Comparison of ENCODE assay signal across 8 cellular contexts in the genomic region with DNA sequence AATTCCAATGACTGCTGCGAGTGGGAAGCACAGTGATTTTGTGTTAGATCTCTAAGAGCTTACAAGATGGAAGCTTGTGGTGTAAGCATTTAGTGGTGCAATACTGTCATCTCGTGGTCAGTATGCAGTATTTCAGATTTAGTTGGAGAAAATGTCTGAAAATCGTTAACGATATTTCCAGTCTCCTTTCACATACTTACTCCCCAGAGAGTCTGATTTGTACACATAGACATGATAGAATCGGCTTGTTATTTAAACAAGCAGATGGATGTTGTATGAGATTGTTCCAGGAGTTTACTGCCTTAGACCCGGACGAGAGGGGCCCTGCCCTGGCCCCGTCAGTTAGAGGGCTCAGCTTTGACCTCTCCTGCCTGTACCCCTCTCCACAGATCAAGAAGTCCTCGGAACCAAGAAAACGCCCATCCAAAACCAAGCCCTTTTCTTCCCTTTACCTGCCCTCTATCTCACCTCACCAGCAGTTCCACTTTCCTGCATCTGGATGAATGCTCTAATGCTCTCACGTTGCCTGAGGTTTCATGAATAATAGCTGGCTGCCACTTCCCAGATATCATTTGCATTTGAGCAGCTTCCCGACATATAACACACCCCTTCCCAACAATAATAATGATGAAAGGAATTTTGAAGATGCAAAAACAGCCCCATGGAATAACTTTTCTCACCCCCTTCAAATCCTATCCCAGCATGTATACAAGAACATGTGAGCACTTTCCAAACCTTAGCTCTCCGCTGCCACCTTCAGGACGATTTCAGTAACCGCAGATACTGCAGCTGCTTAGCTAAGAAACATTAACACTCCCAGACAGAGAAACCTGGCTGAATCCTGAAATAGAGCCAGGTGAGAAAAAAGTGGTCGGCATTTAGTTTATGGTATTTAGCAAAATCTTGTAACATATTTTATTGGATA.
DNase-seq lines count a peak whose midpoint lies in the region; ATAC-seq and TF ChIP-seq lines count a peak whose summit lies in the region.

No MANE protein-coding gene starts in this region.

- H3K27me3 ChIP-seq in dorsolateral prefrontal cortex (no peaks in the 10 kb centered on the region), right lobe of liver (no peaks in the 10 kb centered on the region)

- H3K27ac ChIP-seq in dorsolateral prefrontal cortex, result peak overlapping the region in 50 of 59 donors; percentile 5 to 87 (median 56)
- H3K27ac ChIP-seq in right lobe of liver, result peak overlapping the region; percentile 50 to 68 (median 58)

- H3K4me1 ChIP-seq in right lobe of liver, result peaks cover 0 to 11% (median 0%) of the 10 kb centered on the region in 4 donors

- POLR2A ChIA-PET in activated CD4-positive, alpha-beta T cell treated with anti-CD3 and anti-CD28 coated beads, Interleukin-2, amount 10 ng/mL, durations not matched to agents 7 days and 5 days (lab: Charles Lee), result interaction anchor here (0.6 kb wide), 1 partner anchor 8 kb away, joined by 11 read pairs; no protein-coding TSS in a partner anchor

- H3K27me3 Mint-ChIP-seq in activated CD4-positive, alpha-beta T cell treated with anti-CD3 and anti-CD28 coated beads, Interleukin-2, amount 10 ng/mL, durations not matched to agents 7 days and 5 days, result no peaks in the 10 kb centered on the region

- H3K4me1 Mint-ChIP-seq in activated CD4-positive, alpha-beta T cell treated with anti-CD3 and anti-CD28 coated beads, Interleukin-2, amount 10 ng/mL, durations not matched to agents 7 days and 5 days, result no peaks in the 10 kb centered on the region

- ATAC-seq in GM19328 (IDR thresholded peaks at IDR 0.05; ENCODE audit: unreplicated experiment) (peak; percentile 85), HG03460 (IDR thresholded peaks at IDR 0.05; ENCODE audit: unreplicated experiment) (peak; percentile 81), right lobe of liver (peak; percentile 94 to 95 (median 94))

- 5% methylated on average over 16 of the region's 16 CpGs for WGBS in right lobe of liver (ENCODE audit: insufficient coverage, low coverage, low lambda C conversion rate, missing lambda C conversion rate)

- CTCF ChIA-PET in activated CD4-positive, alpha-beta T cell treated with anti-CD3 and anti-CD28 coated beads, Interleukin-2, amount 10 ng/mL, durations not matched to agents 7 days and 5 days (lab: Charles Lee), result interaction anchor here (0.5 to 2.8 kb wide), 30 partner anchors 8 to 1902 kb away, joined by 3 to 22 read pairs (median 3); a partner anchor contains a TSS

- no peaks in the 10 kb centered on the region for H3K9me3 Mint-ChIP-seq in activated CD4-positive, alpha-beta T cell treated with anti-CD3 and anti-CD28 coated beads, Interleukin-2, amount 10 ng/mL, durations not matched to agents 7 days and 5 days

- intact Hi-C loops in dorsolateral prefrontal cortex (cut with DNase I), result loop anchor here (2.0 to 10.0 kb wide), 13 partner anchors 52 to 1971 kb away; a partner anchor contains a TSS
- intact Hi-C loops in right lobe of liver (cut with DNase I), result no loop called here

- peaks cover 5% of the 10 kb centered on the region for H3K36me3 Mint-ChIP-seq in activated CD4-positive, alpha-beta T cell treated with anti-CD3 and anti-CD28 coated beads, Interleukin-2, amount 10 ng/mL, durations not matched to agents 7 days and 5 days (ENCODE audit: low read depth)

- H3K4me3 Mint-ChIP-seq in activated CD4-positive, alpha-beta T cell treated with anti-CD3 and anti-CD28 coated beads, Interleukin-2, amount 10 ng/mL, durations not matched to agents 7 days and 5 days, result no peak overlapping the region

- TF ChIP-seq POLR2A in right lobe of liver (IDR thresholded peaks at IDR 0.05), result no peak

- peak overlapping the region; percentile 33 to 73 (median 58) for H3K4me3 ChIP-seq in dorsolateral prefrontal cortex
- H3K4me3 ChIP-seq in right lobe of liver, result peak overlapping the region; percentile 42 to 65 (median 56)

- no peaks in the 10 kb centered on the region for H3K9me3 ChIP-seq in right lobe of liver

- H3K27ac Mint-ChIP-seq in activated CD4-positive, alpha-beta T cell treated with anti-CD3 and anti-CD28 coated beads, Interleukin-2, amount 10 ng/mL, durations not matched to agents 7 days and 5 days, result no peak overlapping the region

- H3K36me3 ChIP-seq in right lobe of liver, result no peaks in the 10 kb centered on the region

- peak in 12 of 14 donors; percentile 11 to 69 (median 47) for DNase-seq in C1 segment of cervical spinal cord (lab: John Stamatoyannopoulos, UW)
- DNase-seq in NCI-H524 (lab: John Stamatoyannopoulos, UW), result peak; percentile 80 to 86
- peak; percentile 78 for DNase-seq in activated CD4-positive, alpha-beta T cell treated with anti-CD3 and anti-CD28 coated beads, Interleukin-2, amount 10 ng/mL, durations not matched to agents 7 days and 5 days
- peak; percentile 51 to 84 (median 72) for DNase-seq in dorsolateral prefrontal cortex
- peak; percentile 63 to 79 (median 76) for DNase-seq in right lobe of liver
- DNase-seq in stimulated activated CD4-positive, alpha-beta T cell treated with anti-CD3 and anti-CD28 coated beads, Interleukin-4, amount 100 ng/mL, for 24 hours, result peak; percentile 77

- peak; percentile 74 to 99 (median 92) for TF ChIP-seq CTCF in dorsolateral prefrontal cortex (IDR thresholded peaks at IDR 0.05 in 54 of 56, conservative IDR thresholded peaks at IDR 0.05 in 2 of 56; ENCODE audit: low read depth in 1 of 56, partially characterized antibody in 56 of 56)
- TF ChIP-seq CTCF in right lobe of liver (IDR thresholded peaks at IDR 0.05), result peak; percentile 79 to 99 (median 86)

Comparison
In these comparisons a context has a peak if more than half of its experiments do, and no peak if none do; other contexts are left out.
1. Peak in every context shown above with its lines: DNase-seq, ATAC-seq, H3K4me3 ChIP-seq and H3K27ac ChIP-seq.
2. intact Hi-C loops: an anchor here in dorsolateral prefrontal cortex (2.0 to 10.0 kb wide); none called in right lobe of liver.